Comparison of ENCODE assay signal across 21 cellular contexts in the genomic region with DNA sequence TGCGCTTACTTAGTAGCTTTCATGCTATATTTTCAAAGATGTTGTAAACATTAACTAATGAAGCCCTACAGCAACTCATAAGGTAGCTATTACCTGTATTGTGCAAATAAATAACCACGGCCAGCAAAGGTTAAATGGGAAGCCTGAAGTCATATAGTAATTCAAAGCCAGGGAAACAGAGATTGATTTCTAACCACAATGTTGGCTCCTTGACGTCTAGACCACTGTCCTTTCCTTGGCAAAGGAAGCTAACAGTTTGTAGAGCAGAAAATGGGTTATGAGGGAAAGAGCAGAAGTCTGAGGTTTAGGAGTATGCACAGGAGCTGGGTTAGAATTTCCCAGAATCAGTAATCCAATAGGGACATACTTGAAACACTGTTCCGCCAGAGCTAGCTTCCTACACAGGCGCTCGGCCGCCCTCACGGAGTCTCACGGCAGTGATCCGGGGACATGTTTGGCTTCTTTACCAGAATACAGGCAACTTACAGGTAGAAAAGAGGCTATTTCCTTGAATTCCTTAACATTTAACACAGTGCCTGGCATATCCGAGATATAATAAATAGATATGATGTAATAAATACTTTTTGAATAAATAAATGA.
A peak's percentile ranks its signal among the peaks of the same experiment; 100 is the strongest.
DNase-seq lines count a peak whose midpoint lies in the region; ATAC-seq, FAIRE-seq and TF ChIP-seq lines count a peak whose summit lies in the region.
"Had no signal": no experiment of that assay in that cellular context is flagged by ENCODE, and none has a peak within 500 bp of the region (broad histone marks: within the 10 kb centered on the region; RNA-seq: fewer than 3 reads in every experiment).

No MANE protein-coding gene starts in this region.

- no peak overlapping the region for H3K4me3 ChIP-seq in ACC112 (ENCODE audit: low read depth, low read length)
- H3K4me3 ChIP-seq in PC-3 (ENCODE audit: low read length): no peak overlapping the region
- H3K4me3 ChIP-seq in endothelial cell of umbilical vein (replicated peaks in 1 of 3; ENCODE audit: insufficient read depth in 1 of 3, low read depth in 1 of 3, low read length in 3 of 3): no peak overlapping the region
- H3K4me3 ChIP-seq: GM12878 had no signal

- H3K27ac ChIP-seq in ACC112 (ENCODE audit: low read depth, low read length): peak overlapping the region; percentile 88
- H3K27ac ChIP-seq in PC-3 (ENCODE audit: low read length): peak overlapping the region; percentile 83
- peak overlapping the region; percentile 72 for H3K27ac ChIP-seq in endothelial cell of umbilical vein (ENCODE audit: insufficient read depth, low read depth, low read length)
- H3K27ac ChIP-seq: KMS-11 had no signal

- no peak for TF ChIP-seq POLR2A in endothelial cell of umbilical vein (IDR thresholded peaks at IDR 0.05; ENCODE audit: low read depth, low read length)

- TF ChIP-seq CTCF in PC-3 (conservative IDR thresholded peaks at IDR 0.05; ENCODE audit: low read depth, low read length): no peak
- TF ChIP-seq CTCF in endothelial cell of umbilical vein (IDR thresholded peaks at IDR 0.05; ENCODE audit: extremely low read depth in 1 of 2, insufficient read depth in 1 of 2, low read depth in 1 of 2, low read length in 2 of 2): no peak

- H3K79me2 ChIP-seq in ACC112 (ENCODE audit: control insufficient read depth, insufficient read depth, low read length, unreplicated experiment) (no peaks in the 10 kb centered on the region), PC-3 (ENCODE audit: low read length) (no peaks in the 10 kb centered on the region), endothelial cell of umbilical vein (ENCODE audit: control insufficient read depth, insufficient read depth, low read length) (no peaks in the 10 kb centered on the region)

- no peaks in the 10 kb centered on the region for H3K36me3 ChIP-seq in ACC112 (ENCODE audit: insufficient read depth, low read length)
- H3K36me3 ChIP-seq in PC-3 (ENCODE audit: low read depth, low read length): no peaks in the 10 kb centered on the region
- H3K36me3 ChIP-seq in endothelial cell of umbilical vein (ENCODE audit: control insufficient read depth in 2 of 2, extremely low read depth in 1 of 2, insufficient read depth in 2 of 2, low read length in 2 of 2): no peaks in the 10 kb centered on the region

- dilution Hi-C loops in endothelial cell of umbilical vein (cut with MboI; ENCODE audit: extremely low pct_ligation_motif_present, low sequenced_read_pairs): no loop called here

- peak overlapping the region; percentile 57 for H3K4me2 ChIP-seq in PC-3 (ENCODE audit: low read length)
- peak overlapping the region; percentile 65 for H3K4me2 ChIP-seq in endothelial cell of umbilical vein (ENCODE audit: insufficient read depth, low read length)
- H3K4me2 ChIP-seq: KMS-11 had no signal

- no peaks in the 10 kb centered on the region for H3K9me1 ChIP-seq in endothelial cell of umbilical vein (replicated peaks; ENCODE audit: control insufficient read depth, extremely low read depth, insufficient read depth, low read length)

- H3K9ac ChIP-seq in PC-3 (ENCODE audit: low read length) (peak overlapping the region; percentile 37), endothelial cell of umbilical vein (replicated peaks; ENCODE audit: extremely low read depth, insufficient read depth, low read length) (no peak overlapping the region)
- H3K9ac ChIP-seq: KMS-11 had no signal

- BruUV-seq in PC-3 (replicated peaks; lab: Mats Ljungman, UMichigan) (no TSS peak), endothelial cell of umbilical vein (replicated peaks; lab: Mats Ljungman, UMichigan) (no TSS peak)

- H3K27me3 ChIP-seq in ACC112 (ENCODE audit: insufficient read depth, low read length) (no peaks in the 10 kb centered on the region), PC-3 (ENCODE audit: low read length) (no peaks in the 10 kb centered on the region), endothelial cell of umbilical vein (ENCODE audit: control insufficient read depth in 2 of 2, insufficient read depth in 2 of 2, low read length in 2 of 2) (no peaks in the 10 kb centered on the region)

- 0 out of 2 replicates have a peak, but pooled peaks cover 5% of the 10 kb centered on the region for H3K9me2 ChIP-seq in PC-3 (replicated peaks; ENCODE audit: low read length)

- H4K20me1 ChIP-seq in PC-3 (ENCODE audit: low read length) (no peaks in the 10 kb centered on the region), endothelial cell of umbilical vein (replicated peaks; ENCODE audit: control insufficient read depth, extremely low read depth, insufficient read depth, low read length) (no peaks in the 10 kb centered on the region)

- CTCF ChIA-PET in PC-3 (lab: Charles Lee): no interaction called here
- CTCF ChIA-PET in endothelial cell of umbilical vein (lab: Charles Lee): interaction anchor here (0.8 to 0.9 kb wide), 2 partner anchors 30 to 192 kb away, joined by 3 to 4 read pairs; no protein-coding TSS in a partner anchor

- H2AFZ ChIP-seq in ACC112 (ENCODE audit: low read length, unreplicated experiment): no peak overlapping the region
- H2AFZ ChIP-seq in PC-3 (ENCODE audit: low read length): peak overlapping the region; percentile 2; the same call in 1 of the 2 replicates
- H2AFZ ChIP-seq in endothelial cell of umbilical vein (ENCODE audit: low read depth, low read length): no peak overlapping the region

- no peaks in the 10 kb centered on the region for H3F3A ChIP-seq in PC-3 (ENCODE audit: low read length, unreplicated experiment)

- DNase-seq in H4 (ENCODE audit: low spot score) (peak; percentile 72), PC-3 (peak; percentile 81), endothelial cell of umbilical vein (ENCODE audit: low read depth, low spot score) (no peak), HCEC 1CT (no peak), hippocampal formation (lab: John Stamatoyannopoulos, UW) (no peak), HTR-8/SVneo (ENCODE audit: insufficient read length, low spot score) (no peak), COR-L47 (lab: John Stamatoyannopoulos, UW) (no peak)
- DNase-seq: CD4-positive, CD25-positive, alpha-beta regulatory T cell; NCI-H1105 treated with DMSO at 0.1 percent for 48 hours; NCI-H187 treated with DMSO at 0.1 percent for 48 hours; NCI-H345; NCI-H526; NK-92 treated with Interleukin-12 subunit alpha and Interleukin-12 subunit beta, amount 100 ng/mL, for 24 hours; RPMI8226; SW 1271 had no signal

- FAIRE-seq in endothelial cell of umbilical vein (lab: Jason Lieb, UNC): no peak
- no peak for FAIRE-seq in HTR-8/SVneo (lab: Jason Lieb, UNC)
- FAIRE-seq: G401.6, GM12878, GM18507, HepG2 had no signal

- intact Hi-C loops in PC-3 (cut with micrococcal nuclease) (no loop called here), endothelial cell of umbilical vein (cut with micrococcal nuclease) (loop anchor here (2.0 to 5.0 kb wide), 2 partner anchors 168 to 528 kb away; a partner anchor contains a TSS)

- ATAC-seq in PC-3: 0 out of 2 replicates have a peak, but pooled peaks have one; percentile 8
- ATAC-seq: HepG2 had no signal

- POLR2A ChIA-PET in PC-3 (lab: Charles Lee; ENCODE audit: unreplicated experiment): no interaction called here
- POLR2A ChIA-PET in endothelial cell of umbilical vein (lab: Charles Lee): no interaction called here

- H3K4me1 ChIP-seq in ACC112 (ENCODE audit: control insufficient read depth, insufficient read depth, low read length, unreplicated experiment) (peaks cover 17% of the 10 kb centered on the region), PC-3 (ENCODE audit: insufficient read depth, low read length) (peaks cover 35% of the 10 kb centered on the region), endothelial cell of umbilical vein (ENCODE audit: control insufficient read depth, extremely low read depth, insufficient read depth, low read length) (peaks cover 20% of the 10 kb centered on the region)

- H3K9me3 ChIP-seq in PC-3 (ENCODE audit: low read length) (no peaks in the 10 kb centered on the region), endothelial cell of umbilical vein (replicated peaks; ENCODE audit: control insufficient read depth, insufficient read depth, low read length) (no peaks in the 10 kb centered on the region)

TF ChIP-seq in endothelial cell of umbilical vein, 7 proteins besides CTCF, POLR2A, EP300 and RAD21:
- TF ChIP-seq GATA2 (IDR thresholded peaks at IDR 0.05; ENCODE audit: insufficient read depth, insufficient read length, low read depth, low read length): no peak
TF ChIP-seq in endothelial cell of umbilical vein: peak in this region for 0.

Comparison
In these comparisons a context has a peak if more than half of its experiments do, and no peak if none do; other contexts are left out.
1. DNase-seq: peak in H4 (single experiment) and PC-3 (single experiment); none in endothelial cell of umbilical vein (single experiment), HCEC 1CT (single experiment), hippocampal formation (0 of 2), HTR-8/SVneo (single experiment) and COR-L47 (single experiment).
2. Peak in every context shown above with its lines, with median percentiles within 50 percentile points of each other: H3K27ac ChIP-seq.